1 cellular context compared by ENCODE assay signal in the genomic region with DNA sequence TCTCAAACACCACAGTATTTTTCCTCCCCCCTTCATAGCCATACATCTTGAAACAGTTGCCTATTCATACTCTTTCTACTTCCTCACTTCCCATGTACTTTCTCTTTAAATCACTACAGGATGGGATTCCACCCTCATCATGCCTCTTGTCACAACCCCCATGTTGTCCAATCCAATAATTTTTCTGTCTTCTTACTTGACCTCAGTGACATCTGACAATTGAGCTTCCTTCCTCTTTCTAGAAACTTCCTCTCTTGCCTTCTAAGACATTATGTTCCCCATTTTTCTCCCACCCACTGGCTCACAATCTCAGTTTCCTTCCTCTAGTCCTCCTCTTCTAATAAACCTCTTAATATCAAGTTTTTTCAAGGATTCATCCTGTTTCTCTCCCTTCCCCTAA.
TF ChIP-seq lines count a peak whose summit lies in the region.

No MANE protein-coding gene starts in this region.

TF ChIP-seq in HEK293T, 16 proteins besides CTCF, POLR2A, EP300 and RAD21 (continued from another document):
- TF ChIP-seq L3MBTL2 (conservative IDR thresholded peaks at IDR 0.05) (no peak), ELF4 (IDR thresholded peaks at IDR 0.05) (no peak)
TF ChIP-seq in HEK293T: peak in this region for 0.
